18 cellular contexts compared by ENCODE assay signal in genomic region chr12:83040991-83041390, GRCh38.
DNase-seq lines count a peak whose midpoint lies in the region; ATAC-seq and TF ChIP-seq lines count a peak whose summit lies in the region.
"Had no signal": no experiment of that assay in that cellular context is flagged by ENCODE, and none has a peak within 500 bp of the region (broad histone marks: within the 10 kb centered on the region; RNA-seq: fewer than 3 reads in every experiment).

No MANE protein-coding gene starts in this region.

- H3K9ac ChIP-seq in rectal smooth muscle tissue (ENCODE audit: low read length): no peak overlapping the region
- H3K9ac ChIP-seq: GM23248 had no signal

- H3K4me1 Mint-ChIP-seq in WTC11 (peaks cover 20% of the 10 kb centered on the region), osteocyte (ENCODE audit: unreplicated experiment) (peaks cover 16% of the 10 kb centered on the region)
- H3K4me1 Mint-ChIP-seq: CD4-positive, alpha-beta memory T cell had no signal

- H3K4me1 ChIP-seq in HAP-1: peaks cover 33% of the 10 kb centered on the region
- peaks cover 14% of the 10 kb centered on the region for H3K4me1 ChIP-seq in rectal smooth muscle tissue (ENCODE audit: control insufficient read depth, insufficient read depth, low read length)

- H3K4me3 ChIP-seq in HAP-1 (no peak overlapping the region), rectal smooth muscle tissue (ENCODE audit: low read length) (no peak overlapping the region)
- H3K4me3 ChIP-seq: GM12878, GM23248 had no signal

- H3K27me3 Mint-ChIP-seq in WTC11 (ENCODE audit: low read depth) (no peaks in the 10 kb centered on the region), osteocyte (ENCODE audit: unreplicated experiment) (no peaks in the 10 kb centered on the region)
- H3K27me3 Mint-ChIP-seq: CD4-positive, alpha-beta memory T cell had no signal

- H3K4me3 Mint-ChIP-seq in WTC11: no peak overlapping the region
- no peak overlapping the region for H3K4me3 Mint-ChIP-seq in osteocyte (ENCODE audit: unreplicated experiment)
- H3K4me3 Mint-ChIP-seq: CD4-positive, alpha-beta memory T cell had no signal

- no peaks in the 10 kb centered on the region for H3K9me3 ChIP-seq in HAP-1

- H3K27ac Mint-ChIP-seq in WTC11: peak overlapping the region; percentile 39; the same call in 1 of the 2 replicates
- H3K27ac Mint-ChIP-seq in osteocyte (ENCODE audit: unreplicated experiment): no peak overlapping the region
- H3K27ac Mint-ChIP-seq: CD4-positive, alpha-beta memory T cell had no signal

- H3K27ac ChIP-seq in rectal smooth muscle tissue (ENCODE audit: low read depth, low read length): peak overlapping the region; percentile 19
- H3K27ac ChIP-seq: GM23248 had no signal

- CTCF ChIA-PET in WTC11 (lab: Charles Lee): interaction anchor here (0.6 kb wide), 1 partner anchor 131 kb away, joined by 3 read pairs; no protein-coding TSS in a partner anchor

- H3K27me3 ChIP-seq in HAP-1 (ENCODE audit: low read depth) (no peaks in the 10 kb centered on the region), rectal smooth muscle tissue (ENCODE audit: control insufficient read depth, insufficient read depth, low read length) (no peaks in the 10 kb centered on the region)

- no peak for ATAC-seq in WTC11
- ATAC-seq: GM12878, HCT116 had no signal

- in situ Hi-C loops in HAP-1 (cut with MboI; ENCODE audit: low sequenced_read_pairs): no loop called here

- H3K9me3 Mint-ChIP-seq in WTC11 (no peaks in the 10 kb centered on the region), osteocyte (ENCODE audit: unreplicated experiment) (no peaks in the 10 kb centered on the region)
- H3K9me3 Mint-ChIP-seq: CD4-positive, alpha-beta memory T cell had no signal

- POLR2A ChIA-PET in WTC11 (lab: Charles Lee): no interaction called here

- TF ChIP-seq CTCF in WTC11 (IDR thresholded peaks at IDR 0.05): no peak
- no peak for TF ChIP-seq CTCF in osteocyte (IDR thresholded peaks at IDR 0.05)

- no peaks in the 10 kb centered on the region for H3K36me3 Mint-ChIP-seq in WTC11
- H3K36me3 Mint-ChIP-seq in osteocyte (ENCODE audit: unreplicated experiment): no peaks in the 10 kb centered on the region

- peak; percentile 73 to 100 for DNase-seq in HAP-1 (ENCODE audit: low spot score in 2 of 2)
- no peak for DNase-seq in WTC11 (ENCODE audit: low spot score)
- no peak for DNase-seq in NCI-H1048 (lab: John Stamatoyannopoulos, UW)
- no peak for DNase-seq in NCI-H2196 treated with DMSO at 0.1 percent for 48 hours (lab: John Stamatoyannopoulos, UW; ENCODE audit: unreplicated experiment)
- no peak for DNase-seq in osteocyte (ENCODE audit: extremely low spot score, unreplicated experiment)
- DNase-seq: C1 segment of cervical spinal cord; Calu3; CD4-positive, alpha-beta memory T cell; COR-L47; DMS 273 treated with DMSO at 0.1 percent for 48 hours; DMS79; EL; GDM1; GM23248; H7 had no signal

- no peaks in the 10 kb centered on the region for H3K36me3 ChIP-seq in HAP-1 (replicated peaks)
- H3K36me3 ChIP-seq in rectal smooth muscle tissue (ENCODE audit: control insufficient read depth, insufficient read depth, low read length): no peaks in the 10 kb centered on the region

TF ChIP-seq in WTC11, 78 proteins besides CTCF, POLR2A, EP300 and RAD21:
- TF ChIP-seq IRF2 (CRISPR knock-in tag; IDR thresholded peaks at IDR 0.05; ENCODE audit: borderline replicate concordance, low read depth) (no peak), ZNF219 (CRISPR knock-in tag; IDR thresholded peaks at IDR 0.05; ENCODE audit: borderline replicate concordance) (no peak), ETV6 (CRISPR knock-in tag; IDR thresholded peaks at IDR 0.05) (no peak), ZNF532 (CRISPR knock-in tag; IDR thresholded peaks at IDR 0.05; ENCODE audit: borderline replicate concordance) (no peak), ZSCAN18 (CRISPR knock-in tag; IDR thresholded peaks at IDR 0.05) (no peak)
TF ChIP-seq in WTC11: peak in this region for 0.

Comparison
In these comparisons a context has a peak if more than half of its experiments do, and no peak if none do; other contexts are left out.
1. DNase-seq: peak in HAP-1 (2 of 2); none in WTC11 (single experiment), NCI-H1048 (single experiment), NCI-H2196 treated with DMSO at 0.1 percent for 48 hours (single experiment) and osteocyte (single experiment).